In the genomic region with DNA sequence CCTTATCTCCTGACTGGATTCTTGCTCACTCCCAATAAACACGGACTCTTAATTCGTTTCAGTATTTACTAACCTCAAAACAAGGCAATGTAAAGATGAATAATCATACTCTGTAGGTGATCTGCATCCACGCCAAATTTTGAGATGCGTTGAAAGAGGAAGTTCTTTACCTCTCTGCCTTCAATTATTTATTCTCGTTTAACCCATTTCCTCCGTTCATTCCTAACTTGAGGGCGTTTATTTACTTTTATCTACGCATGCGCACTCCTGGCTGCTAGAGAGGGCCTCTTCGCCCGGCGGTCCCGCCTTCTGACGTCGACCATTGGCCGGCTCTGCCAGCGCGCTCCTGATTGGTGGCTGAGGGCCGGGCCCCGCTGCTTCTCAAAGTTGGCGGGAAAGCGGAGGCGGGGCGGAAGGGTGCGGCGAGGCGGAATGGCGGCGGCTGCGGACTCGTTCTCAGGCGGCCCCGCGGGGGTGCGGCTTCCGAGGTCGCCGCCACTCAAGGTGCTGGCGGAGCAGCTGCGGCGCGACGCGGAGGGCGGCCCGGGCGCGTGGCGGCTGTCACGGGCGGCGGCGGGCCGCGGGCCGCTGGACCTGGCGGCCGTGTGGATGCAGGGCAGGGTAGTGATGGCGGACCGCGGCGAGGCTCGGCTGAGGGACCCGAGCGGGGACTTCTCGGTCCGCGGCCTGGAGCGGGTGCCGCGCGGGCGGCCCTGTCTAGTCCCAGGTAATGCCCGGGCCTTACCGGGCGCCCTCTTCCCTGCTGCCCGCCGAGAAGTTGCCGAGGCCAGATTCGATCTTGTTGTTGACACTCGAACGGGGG, we compare ENCODE assay signal across 1 cellular context.
TF ChIP-seq lines count a peak whose summit lies in the region.

A gene (plus strand): TSS at position 420 of the 823 bp plus-strand sequence. CDS start 13 bp downstream, at position 433.

TF ChIP-seq in GM12878, 131 proteins besides CTCF, POLR2A, EP300 and RAD21 (continued from another document):
- 0 out of 2 replicates have a peak, but pooled peaks have one; percentile 26 for TF ChIP-seq NR2C1 (IDR thresholded peaks at IDR 0.05)
- no peak for TF ChIP-seq MYC (IDR thresholded peaks at IDR 0.05; ENCODE audit: insufficient read depth, insufficient read length, insufficient replicate concordance, low read length, severe bottlenecking)
- TF ChIP-seq, protein P1, sequence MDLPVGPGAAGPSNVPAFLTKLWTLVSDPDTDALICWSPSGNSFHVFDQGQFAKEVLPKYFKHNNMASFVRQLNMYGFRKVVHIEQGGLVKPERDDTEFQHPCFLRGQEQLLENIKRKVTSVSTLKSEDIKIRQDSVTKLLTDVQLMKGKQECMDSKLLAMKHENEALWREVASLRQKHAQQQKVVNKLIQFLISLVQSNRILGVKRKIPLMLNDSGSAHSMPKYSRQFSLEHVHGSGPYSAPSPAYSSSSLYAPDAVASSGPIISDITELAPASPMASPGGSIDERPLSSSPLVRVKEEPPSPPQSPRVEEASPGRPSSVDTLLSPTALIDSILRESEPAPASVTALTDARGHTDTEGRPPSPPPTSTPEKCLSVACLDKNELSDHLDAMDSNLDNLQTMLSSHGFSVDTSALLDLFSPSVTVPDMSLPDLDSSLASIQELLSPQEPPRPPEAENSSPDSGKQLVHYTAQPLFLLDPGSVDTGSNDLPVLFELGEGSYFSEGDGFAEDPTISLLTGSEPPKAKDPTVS (IDR thresholded peaks at IDR 0.05; ENCODE audit: low read depth, low read length) = no peak
- TF ChIP-seq EZH2 (IDR thresholded peaks at IDR 0.05; ENCODE audit: borderline replicate concordance, control insufficient read depth, low read depth, low read length) = no peak
- 0 out of 2 replicates have a peak, but pooled peaks have one; percentile 21 for TF ChIP-seq ZSCAN29 (IDR thresholded peaks at IDR 0.05)
- TF ChIP-seq SRF (IDR thresholded peaks at IDR 0.05; ENCODE audit: low read depth in 2 of 2, low read length in 2 of 2) = no peak
- TF ChIP-seq HDGF (IDR thresholded peaks at IDR 0.05) = 0 out of 2 replicates have a peak, but pooled peaks have one; percentile 22
- TF ChIP-seq ZNF207 (IDR thresholded peaks at IDR 0.05; ENCODE audit: borderline replicate concordance) = peak; percentile 77; the same call in 1 of the 2 replicates
- TF ChIP-seq DPF2 (IDR thresholded peaks at IDR 0.05) = peak; percentile 92
- TF ChIP-seq, protein P2, sequence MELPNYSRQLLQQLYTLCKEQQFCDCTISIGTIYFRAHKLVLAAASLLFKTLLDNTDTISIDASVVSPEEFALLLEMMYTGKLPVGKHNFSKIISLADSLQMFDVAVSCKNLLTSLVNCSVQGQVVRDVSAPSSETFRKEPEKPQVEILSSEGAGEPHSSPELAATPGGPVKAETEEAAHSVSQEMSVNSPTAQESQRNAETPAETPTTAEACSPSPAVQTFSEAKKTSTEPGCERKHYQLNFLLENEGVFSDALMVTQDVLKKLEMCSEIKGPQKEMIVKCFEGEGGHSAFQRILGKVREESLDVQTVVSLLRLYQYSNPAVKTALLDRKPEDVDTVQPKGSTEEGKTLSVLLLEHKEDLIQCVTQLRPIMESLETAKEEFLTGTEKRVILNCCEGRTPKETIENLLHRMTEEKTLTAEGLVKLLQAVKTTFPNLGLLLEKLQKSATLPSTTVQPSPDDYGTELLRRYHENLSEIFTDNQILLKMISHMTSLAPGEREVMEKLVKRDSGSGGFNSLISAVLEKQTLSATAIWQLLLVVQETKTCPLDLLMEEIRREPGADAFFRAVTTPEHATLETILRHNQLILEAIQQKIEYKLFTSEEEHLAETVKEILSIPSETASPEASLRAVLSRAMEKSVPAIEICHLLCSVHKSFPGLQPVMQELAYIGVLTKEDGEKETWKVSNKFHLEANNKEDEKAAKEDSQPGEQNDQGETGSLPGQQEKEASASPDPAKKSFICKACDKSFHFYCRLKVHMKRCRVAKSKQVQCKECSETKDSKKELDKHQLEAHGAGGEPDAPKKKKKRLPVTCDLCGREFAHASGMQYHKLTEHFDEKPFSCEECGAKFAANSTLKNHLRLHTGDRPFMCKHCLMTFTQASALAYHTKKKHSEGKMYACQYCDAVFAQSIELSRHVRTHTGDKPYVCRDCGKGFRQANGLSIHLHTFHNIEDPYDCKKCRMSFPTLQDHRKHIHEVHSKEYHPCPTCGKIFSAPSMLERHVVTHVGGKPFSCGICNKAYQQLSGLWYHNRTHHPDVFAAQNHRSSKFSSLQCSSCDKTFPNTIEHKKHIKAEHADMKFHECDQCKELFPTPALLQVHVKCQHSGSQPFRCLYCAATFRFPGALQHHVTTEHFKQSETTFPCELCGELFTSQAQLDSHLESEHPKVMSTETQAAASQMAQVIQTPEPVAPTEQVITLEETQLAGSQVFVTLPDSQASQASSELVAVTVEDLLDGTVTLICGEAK (IDR thresholded peaks at IDR 0.05; ENCODE audit: borderline replicate concordance) = peak; percentile 11; the same call in 1 of the 2 replicates
- TF ChIP-seq BCL11A (IDR thresholded peaks at IDR 0.05; ENCODE audit: low read depth, low read length) = no peak
- TF ChIP-seq, protein P3, sequence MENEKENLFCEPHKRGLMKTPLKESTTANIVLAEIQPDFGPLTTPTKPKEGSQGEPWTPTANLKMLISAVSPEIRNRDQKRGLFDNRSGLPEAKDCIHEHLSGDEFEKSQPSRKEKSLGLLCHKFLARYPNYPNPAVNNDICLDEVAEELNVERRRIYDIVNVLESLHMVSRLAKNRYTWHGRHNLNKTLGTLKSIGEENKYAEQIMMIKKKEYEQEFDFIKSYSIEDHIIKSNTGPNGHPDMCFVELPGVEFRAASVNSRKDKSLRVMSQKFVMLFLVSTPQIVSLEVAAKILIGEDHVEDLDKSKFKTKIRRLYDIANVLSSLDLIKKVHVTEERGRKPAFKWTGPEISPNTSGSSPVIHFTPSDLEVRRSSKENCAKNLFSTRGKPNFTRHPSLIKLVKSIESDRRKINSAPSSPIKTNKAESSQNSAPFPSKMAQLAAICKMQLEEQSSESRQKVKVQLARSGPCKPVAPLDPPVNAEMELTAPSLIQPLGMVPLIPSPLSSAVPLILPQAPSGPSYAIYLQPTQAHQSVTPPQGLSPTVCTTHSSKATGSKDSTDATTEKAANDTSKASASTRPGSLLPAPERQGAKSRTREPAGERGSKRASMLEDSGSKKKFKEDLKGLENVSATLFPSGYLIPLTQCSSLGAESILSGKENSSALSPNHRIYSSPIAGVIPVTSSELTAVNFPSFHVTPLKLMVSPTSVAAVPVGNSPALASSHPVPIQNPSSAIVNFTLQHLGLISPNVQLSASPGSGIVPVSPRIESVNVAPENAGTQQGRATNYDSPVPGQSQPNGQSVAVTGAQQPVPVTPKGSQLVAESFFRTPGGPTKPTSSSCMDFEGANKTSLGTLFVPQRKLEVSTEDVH (IDR thresholded peaks at IDR 0.05; ENCODE audit: low read depth, partially characterized antibody) = peak; percentile 99
- TF ChIP-seq TBL1XR1 (IDR thresholded peaks at IDR 0.05; ENCODE audit: low read depth, low read length) = no peak
TF ChIP-seq in GM12878: peak in this region for 41.
